In the genomic region with DNA sequence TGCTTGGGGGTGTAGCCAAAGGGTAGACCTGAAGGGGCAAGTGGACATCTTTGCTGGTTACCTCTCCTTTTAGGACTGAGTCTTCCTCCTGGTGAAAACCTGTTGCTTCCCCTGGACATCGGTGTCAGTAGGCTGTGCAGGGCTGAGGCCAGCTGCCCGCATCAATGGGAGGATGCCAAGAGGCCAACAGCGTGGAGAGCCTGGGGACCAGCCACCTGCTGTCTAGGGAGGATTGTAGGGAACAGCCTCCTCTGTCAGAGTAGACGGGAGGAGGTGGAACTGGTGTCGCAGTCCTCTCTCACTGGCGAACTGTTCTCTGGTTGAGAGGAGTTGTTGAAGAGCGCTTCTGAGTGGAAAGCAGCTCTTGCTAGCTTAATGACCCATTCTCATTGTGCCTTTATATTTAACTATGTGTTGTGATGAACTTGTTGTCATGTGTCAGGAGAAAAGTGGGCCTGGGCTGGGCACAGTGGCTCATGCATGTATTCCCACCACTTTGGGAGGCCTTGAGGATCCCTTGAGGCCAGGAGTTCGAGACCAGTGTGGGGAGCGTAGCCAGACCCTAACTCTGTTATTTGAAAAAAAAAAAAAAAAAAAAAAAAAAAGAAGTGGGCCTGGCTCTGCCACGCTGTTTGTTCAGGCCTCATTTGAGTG, we compare ENCODE assay signal across 1 cellular context.
TF ChIP-seq lines count a peak whose summit lies in the region.

No MANE protein-coding gene starts in this region.

TF ChIP-seq in GM23338, 12 proteins besides CTCF, POLR2A, EP300 and RAD21 (continued from another document):
- TF ChIP-seq, protein P1, sequence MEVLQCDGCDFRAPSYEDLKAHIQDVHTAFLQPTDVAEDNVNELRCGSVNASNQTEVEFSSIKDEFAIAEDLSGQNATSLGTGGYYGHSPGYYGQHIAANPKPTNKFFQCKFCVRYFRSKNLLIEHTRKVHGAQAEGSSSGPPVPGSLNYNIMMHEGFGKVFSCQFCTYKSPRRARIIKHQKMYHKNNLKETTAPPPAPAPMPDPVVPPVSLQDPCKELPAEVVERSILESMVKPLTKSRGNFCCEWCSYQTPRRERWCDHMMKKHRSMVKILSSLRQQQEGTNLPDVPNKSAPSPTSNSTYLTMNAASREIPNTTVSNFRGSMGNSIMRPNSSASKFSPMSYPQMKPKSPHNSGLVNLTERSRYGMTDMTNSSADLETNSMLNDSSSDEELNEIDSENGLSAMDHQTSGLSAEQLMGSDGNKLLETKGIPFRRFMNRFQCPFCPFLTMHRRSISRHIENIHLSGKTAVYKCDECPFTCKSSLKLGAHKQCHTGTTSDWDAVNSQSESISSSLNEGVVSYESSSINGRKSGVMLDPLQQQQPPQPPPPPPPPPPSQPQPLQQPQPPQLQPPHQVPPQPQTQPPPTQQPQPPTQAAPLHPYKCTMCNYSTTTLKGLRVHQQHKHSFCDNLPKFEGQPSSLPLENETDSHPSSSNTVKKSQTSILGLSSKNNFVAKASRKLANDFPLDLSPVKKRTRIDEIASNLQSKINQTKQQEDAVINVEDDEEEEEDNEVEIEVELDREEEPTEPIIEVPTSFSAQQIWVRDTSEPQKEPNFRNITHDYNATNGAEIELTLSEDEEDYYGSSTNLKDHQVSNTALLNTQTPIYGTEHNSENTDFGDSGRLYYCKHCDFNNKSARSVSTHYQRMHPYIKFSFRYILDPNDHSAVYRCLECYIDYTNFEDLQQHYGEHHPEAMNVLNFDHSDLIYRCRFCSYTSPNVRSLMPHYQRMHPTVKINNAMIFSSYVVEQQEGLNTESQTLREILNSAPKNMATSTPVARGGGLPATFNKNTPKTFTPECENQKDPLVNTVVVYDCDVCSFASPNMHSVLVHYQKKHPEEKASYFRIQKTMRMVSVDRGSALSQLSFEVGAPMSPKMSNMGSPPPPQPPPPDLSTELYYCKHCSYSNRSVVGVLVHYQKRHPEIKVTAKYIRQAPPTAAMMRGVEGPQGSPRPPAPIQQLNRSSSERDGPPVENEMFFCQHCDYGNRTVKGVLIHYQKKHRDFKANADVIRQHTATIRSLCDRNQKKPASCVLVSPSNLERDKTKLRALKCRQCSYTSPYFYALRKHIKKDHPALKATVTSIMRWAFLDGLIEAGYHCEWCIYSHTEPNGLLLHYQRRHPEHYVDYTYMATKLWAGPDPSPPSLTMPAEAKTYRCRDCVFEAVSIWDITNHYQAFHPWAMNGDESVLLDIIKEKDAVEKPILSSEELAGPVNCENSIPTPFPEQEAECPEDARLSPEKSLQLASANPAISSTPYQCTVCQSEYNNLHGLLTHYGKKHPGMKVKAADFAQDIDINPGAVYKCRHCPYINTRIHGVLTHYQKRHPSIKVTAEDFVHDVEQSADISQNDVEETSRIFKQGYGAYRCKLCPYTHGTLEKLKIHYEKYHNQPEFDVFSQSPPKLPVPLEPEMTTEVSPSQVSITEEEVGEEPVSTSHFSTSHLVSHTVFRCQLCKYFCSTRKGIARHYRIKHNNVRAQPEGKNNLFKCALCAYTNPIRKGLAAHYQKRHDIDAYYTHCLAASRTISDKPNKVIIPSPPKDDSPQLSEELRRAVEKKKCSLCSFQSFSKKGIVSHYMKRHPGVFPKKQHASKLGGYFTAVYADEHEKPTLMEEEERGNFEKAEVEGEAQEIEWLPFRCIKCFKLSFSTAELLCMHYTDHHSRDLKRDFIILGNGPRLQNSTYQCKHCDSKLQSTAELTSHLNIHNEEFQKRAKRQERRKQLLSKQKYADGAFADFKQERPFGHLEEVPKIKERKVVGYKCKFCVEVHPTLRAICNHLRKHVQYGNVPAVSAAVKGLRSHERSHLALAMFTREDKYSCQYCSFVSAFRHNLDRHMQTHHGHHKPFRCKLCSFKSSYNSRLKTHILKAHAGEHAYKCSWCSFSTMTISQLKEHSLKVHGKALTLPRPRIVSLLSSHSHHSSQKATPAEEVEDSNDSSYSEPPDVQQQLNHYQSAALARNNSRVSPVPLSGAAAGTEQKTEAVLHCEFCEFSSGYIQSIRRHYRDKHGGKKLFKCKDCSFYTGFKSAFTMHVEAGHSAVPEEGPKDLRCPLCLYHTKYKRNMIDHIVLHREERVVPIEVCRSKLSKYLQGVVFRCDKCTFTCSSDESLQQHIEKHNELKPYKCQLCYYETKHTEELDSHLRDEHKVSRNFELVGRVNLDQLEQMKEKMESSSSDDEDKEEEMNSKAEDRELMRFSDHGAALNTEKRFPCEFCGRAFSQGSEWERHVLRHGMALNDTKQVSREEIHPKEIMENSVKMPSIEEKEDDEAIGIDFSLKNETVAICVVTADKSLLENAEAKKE (CRISPR knock-in tag; IDR thresholded peaks at IDR 0.05) = no peak
- TF ChIP-seq ZNF114 (CRISPR knock-in tag; IDR thresholded peaks at IDR 0.05) (no peak), EZH2 (IDR thresholded peaks at IDR 0.05; ENCODE audit: low read depth, unreplicated experiment) (no peak), ZNF331 (CRISPR knock-in tag; IDR thresholded peaks at IDR 0.05; ENCODE audit: low read depth) (no peak), POLR2AphosphoS5 (IDR thresholded peaks at IDR 0.05; ENCODE audit: low read depth) (no peak), NANOG (IDR thresholded peaks at IDR 0.05; ENCODE audit: borderline replicate concordance) (no peak), EZH2phosphoT487 (IDR thresholded peaks at IDR 0.05; ENCODE audit: unreplicated experiment) (no peak), JUNB (IDR thresholded peaks at IDR 0.05; ENCODE audit: unreplicated experiment) (no peak), STAT1 (IDR thresholded peaks at IDR 0.05; ENCODE audit: unreplicated experiment) (no peak), CREB1 (CRISPR knock-in tag; IDR thresholded peaks at IDR 0.05; ENCODE audit: low read depth) (no peak)
